In the genomic region with DNA sequence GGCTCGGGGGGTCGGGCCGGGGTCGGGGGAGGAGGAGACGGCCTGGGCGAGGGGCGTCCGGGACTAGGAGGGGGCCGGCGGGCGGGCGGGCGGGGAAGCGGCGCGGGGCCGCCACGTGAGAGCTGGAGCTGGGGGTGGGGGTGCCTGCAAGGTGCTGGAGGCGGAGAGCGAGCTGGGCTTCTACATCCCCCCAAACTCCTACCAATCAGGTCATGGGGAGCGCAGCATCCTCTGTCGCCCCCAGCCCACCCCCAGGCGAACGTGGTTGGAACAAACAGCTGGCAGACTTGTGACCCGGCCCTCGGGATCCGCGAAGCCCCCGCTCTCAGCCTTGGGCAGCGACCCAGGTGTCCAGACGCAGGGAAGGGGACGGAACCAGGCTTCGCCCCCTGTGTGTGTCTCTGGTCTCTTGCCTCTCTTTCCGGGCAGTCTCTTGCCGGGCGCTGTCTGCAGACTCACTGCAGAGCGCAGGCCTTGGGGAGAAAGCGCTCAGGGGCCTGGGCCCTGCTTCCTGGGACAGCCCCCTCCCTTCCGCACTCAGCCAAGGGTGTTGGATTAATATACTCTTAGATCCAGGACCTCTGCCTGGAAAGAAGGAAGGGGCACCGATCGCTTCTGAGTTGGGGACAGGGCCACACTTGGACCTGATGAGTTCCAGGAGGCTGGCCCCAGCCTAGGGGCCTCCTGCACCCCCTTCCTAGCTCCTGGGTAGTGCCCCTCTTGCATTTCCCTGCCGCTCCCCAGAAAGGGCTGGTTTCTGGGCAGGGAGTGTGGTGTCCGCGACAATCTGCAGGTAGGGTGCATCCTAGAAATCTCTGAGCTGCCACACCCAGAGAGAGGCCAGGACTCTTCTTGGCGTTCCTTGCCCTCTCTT, we compare ENCODE assay signal across 1 cellular context.
TF ChIP-seq lines count a peak whose summit lies in the region.

No MANE protein-coding gene starts in this region.

TF ChIP-seq in HepG2, 621 proteins besides CTCF, POLR2A, EP300 and RAD21 (continues in another document):
- TF ChIP-seq ZBTB21 (CRISPR knock-in tag; IDR thresholded peaks at IDR 0.05) (no peak), REL (CRISPR knock-in tag; conservative IDR thresholded peaks at IDR 0.05) (no peak), ZNF891 (CRISPR knock-in tag; IDR thresholded peaks at IDR 0.05) (peak; percentile 61; the same call in 1 of the 2 replicates), SMAD3 (CRISPR knock-in tag; IDR thresholded peaks at IDR 0.05) (no peak), ZNF557 (CRISPR knock-in tag; IDR thresholded peaks at IDR 0.05) (no peak), ZNF878 (CRISPR knock-in tag; IDR thresholded peaks at IDR 0.05) (no peak), ZNF768 (CRISPR knock-in tag; IDR thresholded peaks at IDR 0.05) (peak; percentile 77; the same call in 1 of the 2 replicates), STAG1 (CRISPR knock-in tag; IDR thresholded peaks at IDR 0.05) (no peak), ZNF850 (CRISPR knock-in tag; conservative IDR thresholded peaks at IDR 0.05) (no peak), PHF21A (CRISPR knock-in tag; IDR thresholded peaks at IDR 0.05) (no peak), SALL1 (CRISPR knock-in tag; IDR thresholded peaks at IDR 0.05) (peak; percentile 26; the same call in 1 of the 2 replicates), NFE2L1 (CRISPR knock-in tag; IDR thresholded peaks at IDR 0.05; ENCODE audit: borderline replicate concordance) (no peak), HOXA7 (CRISPR knock-in tag; IDR thresholded peaks at IDR 0.05) (no peak), ETV5 (CRISPR knock-in tag; IDR thresholded peaks at IDR 0.05; ENCODE audit: borderline replicate concordance) (0 out of 2 replicates have a peak, but pooled peaks have one; percentile 14), MEIS1 (CRISPR knock-in tag; IDR thresholded peaks at IDR 0.05; ENCODE audit: borderline replicate concordance) (no peak), ZFY (CRISPR knock-in tag; IDR thresholded peaks at IDR 0.05) (peak; percentile 48), SAP130 (CRISPR knock-in tag; IDR thresholded peaks at IDR 0.05; ENCODE audit: low read depth) (peak; percentile 40; the same call in 1 of the 2 replicates), ZFX (CRISPR knock-in tag; IDR thresholded peaks at IDR 0.05; ENCODE audit: low read depth) (peak; percentile 68), MYC (CRISPR knock-in tag; IDR thresholded peaks at IDR 0.05; ENCODE audit: borderline replicate concordance) (0 out of 2 replicates have a peak, but pooled peaks have one; percentile 8), GABPB1 (CRISPR knock-in tag; IDR thresholded peaks at IDR 0.05) (no peak), PCBP2 (optimal IDR thresholded peaks at IDR 0.05; ENCODE audit: low read depth, low read length, poor library complexity, severe bottlenecking) (no peak), MTF1 (CRISPR knock-in tag; IDR thresholded peaks at IDR 0.05) (no peak), BRD4 (CRISPR knock-in tag; IDR thresholded peaks at IDR 0.05) (no peak), ZNF205 (CRISPR knock-in tag; IDR thresholded peaks at IDR 0.05) (0 out of 2 replicates have a peak, but pooled peaks have one; percentile 16), ISX (CRISPR knock-in tag; conservative IDR thresholded peaks at IDR 0.05) (no peak)
- TF ChIP-seq, protein P1, sequence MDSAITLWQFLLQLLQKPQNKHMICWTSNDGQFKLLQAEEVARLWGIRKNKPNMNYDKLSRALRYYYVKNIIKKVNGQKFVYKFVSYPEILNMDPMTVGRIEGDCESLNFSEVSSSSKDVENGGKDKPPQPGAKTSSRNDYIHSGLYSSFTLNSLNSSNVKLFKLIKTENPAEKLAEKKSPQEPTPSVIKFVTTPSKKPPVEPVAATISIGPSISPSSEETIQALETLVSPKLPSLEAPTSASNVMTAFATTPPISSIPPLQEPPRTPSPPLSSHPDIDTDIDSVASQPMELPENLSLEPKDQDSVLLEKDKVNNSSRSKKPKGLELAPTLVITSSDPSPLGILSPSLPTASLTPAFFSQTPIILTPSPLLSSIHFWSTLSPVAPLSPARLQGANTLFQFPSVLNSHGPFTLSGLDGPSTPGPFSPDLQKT (CRISPR knock-in tag; IDR thresholded peaks at IDR 0.05; ENCODE audit: borderline replicate concordance), result no peak
- TF ChIP-seq, protein P2, sequence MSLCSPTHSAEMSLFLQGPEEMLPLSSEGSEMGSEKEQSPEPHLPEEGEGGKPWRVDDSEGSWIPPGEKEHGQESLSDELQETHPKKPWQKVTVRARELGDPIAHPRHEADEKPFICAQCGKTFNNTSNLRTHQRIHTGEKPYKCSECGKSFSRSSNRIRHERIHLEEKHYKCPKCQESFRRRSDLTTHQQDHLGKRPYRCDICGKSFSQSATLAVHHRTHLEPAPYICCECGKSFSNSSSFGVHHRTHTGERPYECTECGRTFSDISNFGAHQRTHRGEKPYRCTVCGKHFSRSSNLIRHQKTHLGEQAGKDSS (CRISPR knock-in tag; IDR thresholded peaks at IDR 0.05; ENCODE audit: borderline replicate concordance, low read depth), result 0 out of 2 replicates have a peak, but pooled peaks have one; percentile 4
- TF ChIP-seq, protein P3, sequence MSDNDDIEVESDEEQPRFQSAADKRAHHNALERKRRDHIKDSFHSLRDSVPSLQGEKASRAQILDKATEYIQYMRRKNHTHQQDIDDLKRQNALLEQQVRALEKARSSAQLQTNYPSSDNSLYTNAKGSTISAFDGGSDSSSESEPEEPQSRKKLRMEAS (IDR thresholded peaks at IDR 0.05), result 0 out of 2 replicates have a peak, but pooled peaks have one; percentile 8
- TF ChIP-seq, protein P4, sequence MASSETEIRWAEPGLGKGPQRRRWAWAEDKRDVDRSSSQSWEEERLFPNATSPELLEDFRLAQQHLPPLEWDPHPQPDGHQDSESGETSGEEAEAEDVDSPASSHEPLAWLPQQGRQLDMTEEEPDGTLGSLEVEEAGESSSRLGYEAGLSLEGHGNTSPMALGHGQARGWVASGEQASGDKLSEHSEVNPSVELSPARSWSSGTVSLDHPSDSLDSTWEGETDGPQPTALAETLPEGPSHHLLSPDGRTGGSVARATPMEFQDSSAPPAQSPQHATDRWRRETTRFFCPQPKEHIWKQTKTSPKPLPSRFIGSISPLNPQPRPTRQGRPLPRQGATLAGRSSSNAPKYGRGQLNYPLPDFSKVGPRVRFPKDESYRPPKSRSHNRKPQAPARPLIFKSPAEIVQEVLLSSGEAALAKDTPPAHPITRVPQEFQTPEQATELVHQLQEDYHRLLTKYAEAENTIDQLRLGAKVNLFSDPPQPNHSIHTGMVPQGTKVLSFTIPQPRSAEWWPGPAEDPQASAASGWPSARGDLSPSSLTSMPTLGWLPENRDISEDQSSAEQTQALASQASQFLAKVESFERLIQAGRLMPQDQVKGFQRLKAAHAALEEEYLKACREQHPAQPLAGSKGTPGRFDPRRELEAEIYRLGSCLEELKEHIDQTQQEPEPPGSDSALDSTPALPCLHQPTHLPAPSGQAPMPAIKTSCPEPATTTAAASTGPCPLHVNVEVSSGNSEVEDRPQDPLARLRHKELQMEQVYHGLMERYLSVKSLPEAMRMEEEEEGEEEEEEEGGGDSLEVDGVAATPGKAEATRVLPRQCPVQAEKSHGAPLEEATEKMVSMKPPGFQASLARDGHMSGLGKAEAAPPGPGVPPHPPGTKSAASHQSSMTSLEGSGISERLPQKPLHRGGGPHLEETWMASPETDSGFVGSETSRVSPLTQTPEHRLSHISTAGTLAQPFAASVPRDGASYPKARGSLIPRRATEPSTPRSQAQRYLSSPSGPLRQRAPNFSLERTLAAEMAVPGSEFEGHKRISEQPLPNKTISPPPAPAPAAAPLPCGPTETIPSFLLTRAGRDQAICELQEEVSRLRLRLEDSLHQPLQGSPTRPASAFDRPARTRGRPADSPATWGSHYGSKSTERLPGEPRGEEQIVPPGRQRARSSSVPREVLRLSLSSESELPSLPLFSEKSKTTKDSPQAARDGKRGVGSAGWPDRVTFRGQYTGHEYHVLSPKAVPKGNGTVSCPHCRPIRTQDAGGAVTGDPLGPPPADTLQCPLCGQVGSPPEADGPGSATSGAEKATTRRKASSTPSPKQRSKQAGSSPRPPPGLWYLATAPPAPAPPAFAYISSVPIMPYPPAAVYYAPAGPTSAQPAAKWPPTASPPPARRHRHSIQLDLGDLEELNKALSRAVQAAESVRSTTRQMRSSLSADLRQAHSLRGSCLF (CRISPR knock-in tag; IDR thresholded peaks at IDR 0.05; ENCODE audit: borderline replicate concordance), result no peak
- TF ChIP-seq, protein P5, sequence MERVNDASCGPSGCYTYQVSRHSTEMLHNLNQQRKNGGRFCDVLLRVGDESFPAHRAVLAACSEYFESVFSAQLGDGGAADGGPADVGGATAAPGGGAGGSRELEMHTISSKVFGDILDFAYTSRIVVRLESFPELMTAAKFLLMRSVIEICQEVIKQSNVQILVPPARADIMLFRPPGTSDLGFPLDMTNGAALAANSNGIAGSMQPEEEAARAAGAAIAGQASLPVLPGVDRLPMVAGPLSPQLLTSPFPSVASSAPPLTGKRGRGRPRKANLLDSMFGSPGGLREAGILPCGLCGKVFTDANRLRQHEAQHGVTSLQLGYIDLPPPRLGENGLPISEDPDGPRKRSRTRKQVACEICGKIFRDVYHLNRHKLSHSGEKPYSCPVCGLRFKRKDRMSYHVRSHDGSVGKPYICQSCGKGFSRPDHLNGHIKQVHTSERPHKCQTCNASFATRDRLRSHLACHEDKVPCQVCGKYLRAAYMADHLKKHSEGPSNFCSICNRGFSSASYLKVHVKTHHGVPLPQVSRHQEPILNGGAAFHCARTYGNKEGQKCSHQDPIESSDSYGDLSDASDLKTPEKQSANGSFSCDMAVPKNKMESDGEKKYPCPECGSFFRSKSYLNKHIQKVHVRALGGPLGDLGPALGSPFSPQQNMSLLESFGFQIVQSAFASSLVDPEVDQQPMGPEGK (CRISPR knock-in tag; IDR thresholded peaks at IDR 0.05), result peak; percentile 57
- TF ChIP-seq, protein P6, sequence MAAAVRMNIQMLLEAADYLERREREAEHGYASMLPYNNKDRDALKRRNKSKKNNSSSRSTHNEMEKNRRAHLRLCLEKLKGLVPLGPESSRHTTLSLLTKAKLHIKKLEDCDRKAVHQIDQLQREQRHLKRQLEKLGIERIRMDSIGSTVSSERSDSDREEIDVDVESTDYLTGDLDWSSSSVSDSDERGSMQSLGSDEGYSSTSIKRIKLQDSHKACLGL (CRISPR knock-in tag; IDR thresholded peaks at IDR 0.05), result no peak
- TF ChIP-seq, protein P7, sequence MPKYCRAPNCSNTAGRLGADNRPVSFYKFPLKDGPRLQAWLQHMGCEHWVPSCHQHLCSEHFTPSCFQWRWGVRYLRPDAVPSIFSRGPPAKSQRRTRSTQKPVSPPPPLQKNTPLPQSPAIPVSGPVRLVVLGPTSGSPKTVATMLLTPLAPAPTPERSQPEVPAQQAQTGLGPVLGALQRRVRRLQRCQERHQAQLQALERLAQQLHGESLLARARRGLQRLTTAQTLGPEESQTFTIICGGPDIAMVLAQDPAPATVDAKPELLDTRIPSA (CRISPR knock-in tag; IDR thresholded peaks at IDR 0.05; ENCODE audit: borderline replicate concordance), result no peak
- TF ChIP-seq, protein P8, sequence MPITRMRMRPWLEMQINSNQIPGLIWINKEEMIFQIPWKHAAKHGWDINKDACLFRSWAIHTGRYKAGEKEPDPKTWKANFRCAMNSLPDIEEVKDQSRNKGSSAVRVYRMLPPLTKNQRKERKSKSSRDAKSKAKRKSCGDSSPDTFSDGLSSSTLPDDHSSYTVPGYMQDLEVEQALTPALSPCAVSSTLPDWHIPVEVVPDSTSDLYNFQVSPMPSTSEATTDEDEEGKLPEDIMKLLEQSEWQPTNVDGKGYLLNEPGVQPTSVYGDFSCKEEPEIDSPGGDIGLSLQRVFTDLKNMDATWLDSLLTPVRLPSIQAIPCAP (CRISPR knock-in tag; IDR thresholded peaks at IDR 0.05; ENCODE audit: low read depth), result no peak
- TF ChIP-seq, protein P9, sequence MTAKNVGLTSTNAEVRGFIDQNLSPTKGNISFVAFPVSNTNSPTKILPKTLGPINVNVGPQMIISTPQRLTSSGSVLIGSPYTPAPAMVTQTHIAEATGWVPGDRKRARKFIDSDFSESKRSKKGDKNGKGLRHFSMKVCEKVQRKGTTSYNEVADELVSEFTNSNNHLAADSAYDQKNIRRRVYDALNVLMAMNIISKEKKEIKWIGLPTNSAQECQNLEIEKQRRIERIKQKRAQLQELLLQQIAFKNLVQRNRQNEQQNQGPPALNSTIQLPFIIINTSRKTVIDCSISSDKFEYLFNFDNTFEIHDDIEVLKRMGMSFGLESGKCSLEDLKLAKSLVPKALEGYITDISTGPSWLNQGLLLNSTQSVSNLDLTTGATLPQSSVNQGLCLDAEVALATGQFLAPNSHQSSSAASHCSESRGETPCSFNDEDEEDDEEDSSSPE (CRISPR knock-in tag; IDR thresholded peaks at IDR 0.05), result peak; percentile 10; the same call in 1 of the 2 replicates
- TF ChIP-seq, protein P10, sequence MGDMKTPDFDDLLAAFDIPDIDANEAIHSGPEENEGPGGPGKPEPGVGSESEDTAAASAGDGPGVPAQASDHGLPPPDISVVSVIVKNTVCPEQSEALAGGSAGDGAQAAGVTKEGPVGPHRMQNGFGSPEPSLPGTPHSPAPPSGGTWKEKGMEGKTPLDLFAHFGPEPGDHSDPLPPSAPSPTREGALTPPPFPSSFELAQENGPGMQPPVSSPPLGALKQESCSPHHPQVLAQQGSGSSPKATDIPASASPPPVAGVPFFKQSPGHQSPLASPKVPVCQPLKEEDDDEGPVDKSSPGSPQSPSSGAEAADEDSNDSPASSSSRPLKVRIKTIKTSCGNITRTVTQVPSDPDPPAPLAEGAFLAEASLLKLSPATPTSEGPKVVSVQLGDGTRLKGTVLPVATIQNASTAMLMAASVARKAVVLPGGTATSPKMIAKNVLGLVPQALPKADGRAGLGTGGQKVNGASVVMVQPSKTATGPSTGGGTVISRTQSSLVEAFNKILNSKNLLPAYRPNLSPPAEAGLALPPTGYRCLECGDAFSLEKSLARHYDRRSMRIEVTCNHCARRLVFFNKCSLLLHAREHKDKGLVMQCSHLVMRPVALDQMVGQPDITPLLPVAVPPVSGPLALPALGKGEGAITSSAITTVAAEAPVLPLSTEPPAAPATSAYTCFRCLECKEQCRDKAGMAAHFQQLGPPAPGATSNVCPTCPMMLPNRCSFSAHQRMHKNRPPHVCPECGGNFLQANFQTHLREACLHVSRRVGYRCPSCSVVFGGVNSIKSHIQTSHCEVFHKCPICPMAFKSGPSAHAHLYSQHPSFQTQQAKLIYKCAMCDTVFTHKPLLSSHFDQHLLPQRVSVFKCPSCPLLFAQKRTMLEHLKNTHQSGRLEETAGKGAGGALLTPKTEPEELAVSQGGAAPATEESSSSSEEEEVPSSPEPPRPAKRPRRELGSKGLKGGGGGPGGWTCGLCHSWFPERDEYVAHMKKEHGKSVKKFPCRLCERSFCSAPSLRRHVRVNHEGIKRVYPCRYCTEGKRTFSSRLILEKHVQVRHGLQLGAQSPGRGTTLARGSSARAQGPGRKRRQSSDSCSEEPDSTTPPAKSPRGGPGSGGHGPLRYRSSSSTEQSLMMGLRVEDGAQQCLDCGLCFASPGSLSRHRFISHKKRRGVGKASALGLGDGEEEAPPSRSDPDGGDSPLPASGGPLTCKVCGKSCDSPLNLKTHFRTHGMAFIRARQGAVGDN (CRISPR knock-in tag; IDR thresholded peaks at IDR 0.05), result peak; percentile 60
